Comparison of ENCODE assay signal across 8 cellular contexts in the genomic region with DNA sequence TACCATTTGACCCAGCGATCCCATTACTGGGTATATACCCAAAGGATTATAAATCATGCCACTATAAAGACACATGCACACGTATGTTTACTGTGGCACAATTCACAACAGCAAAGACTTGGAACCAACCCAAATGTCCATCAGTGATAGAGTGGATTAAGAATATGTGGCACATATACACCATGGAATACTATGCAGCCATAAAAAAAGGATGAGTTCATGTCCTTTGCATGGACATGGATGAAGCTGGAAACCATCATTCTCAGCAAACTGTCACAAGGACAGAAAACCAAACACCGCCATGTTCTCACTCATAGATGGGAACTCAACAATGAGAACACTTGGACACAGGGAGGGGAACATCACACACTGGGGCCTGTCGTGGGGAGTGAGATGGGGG. TPM values are rescaled to one million over a fixed set of nuclear protein-coding genes. Genes with fewer than 3 reads are reported as not detected.
DNase-seq lines count a peak whose midpoint lies in the region; FAIRE-seq and TF ChIP-seq lines count a peak whose summit lies in the region.
"Not testable (repeated sequence)": the region's sequence is repeated elsewhere in the genome, so short reads cannot be mapped to it uniquely, and the experiment has no call there.

No MANE protein-coding gene starts in this region.

- TF ChIP-seq EP300 in H1 (IDR thresholded peaks at IDR 0.05; ENCODE audit: borderline replicate concordance in 1 of 2, low read depth in 2 of 2, low read length in 2 of 2); suprapubic skin (IDR thresholded peaks at IDR 0.05): not testable (repeated sequence)

- not testable (repeated sequence) for H4K20me1 ChIP-seq in BLaER1 treated with 17β-estradiol and CSF1 and Interleukin-3, amounts not matched to agents 10 nM and 100 nM; H1 (replicated peaks in 1 of 2; ENCODE audit: control insufficient read depth in 1 of 2, insufficient read depth in 2 of 2, low read length in 2 of 2); keratinocyte (ENCODE audit: control insufficient read depth, extremely low read depth, insufficient read depth, low read length)

- H3K18ac ChIP-seq in H1 (ENCODE audit: extremely low read depth, low read length); neuronal stem cell (ENCODE audit: low read length): not testable (repeated sequence)

- not testable (repeated sequence) for H2AK5ac ChIP-seq in H1 (ENCODE audit: low read depth, low read length); neuronal stem cell (ENCODE audit: low read depth, low read length)

- H3K4me3 ChIP-seq in BLaER1 treated with 17β-estradiol and CSF1 and Interleukin-3, amounts not matched to agents 10 nM and 100 nM, result peak overlapping the region in 9 of 10 experiments; percentile 61 to 79 (median 70); a peak in 11 of 20 replicates
- H3K4me3 ChIP-seq in H1 (ENCODE audit: extremely low read depth in 1 of 4, insufficient read depth in 2 of 4, low read depth in 3 of 4, low read length in 4 of 4) (peak overlapping the region; percentile 67 to 98 (median 95); a peak in 7 of 8 replicates), neuronal stem cell (ENCODE audit: low read length in 2 of 2) (peak overlapping the region in 1 of 2 donors; percentile 83), suprapubic skin (peak overlapping the region; percentile 67)
- H3K4me3 ChIP-seq in keratinocyte (ENCODE audit: control insufficient read depth in 2 of 3, extremely low read depth in 1 of 3, insufficient read depth in 2 of 3, low read depth in 1 of 3, low read length in 3 of 3), result not testable (repeated sequence)

- not testable (repeated sequence) for H3K14ac ChIP-seq in H1 (ENCODE audit: insufficient read length); neuronal stem cell (ENCODE audit: low read length)

- not testable (repeated sequence) for TF ChIP-seq RAD21 in H1 (IDR thresholded peaks at IDR 0.05 in 1 of 2, conservative IDR thresholded peaks at IDR 0.05 in 1 of 2; ENCODE audit: low read depth in 2 of 2, low read length in 2 of 2)

- not testable (repeated sequence) for H3K27ac ChIP-seq in BLaER1 treated with 17β-estradiol and CSF1 and Interleukin-3, amounts not matched to agents 10 nM and 100 nM; H1 (ENCODE audit: low read depth, low read length); keratinocyte (ENCODE audit: control insufficient read depth, insufficient read depth, low read length); neuronal stem cell (replicated peaks; ENCODE audit: low read length); suprapubic skin

- not testable (repeated sequence) for TF ChIP-seq CTCF in HFFc6 (IDR thresholded peaks at IDR 0.05); H1 (IDR thresholded peaks at IDR 0.05; ENCODE audit: control extremely low read depth in 1 of 3, insufficient read depth in 1 of 3, low read depth in 1 of 3, low read length in 3 of 3); keratinocyte (optimal IDR thresholded peaks at IDR 0.05 in 1 of 3, IDR thresholded peaks at IDR 0.05 in 1 of 3, conservative IDR thresholded peaks at IDR 0.05 in 1 of 3; ENCODE audit: extremely low read depth in 1 of 3, insufficient read depth in 2 of 3, low read length in 3 of 3); suprapubic skin (IDR thresholded peaks at IDR 0.05)

- FAIRE-seq in H1 (lab: Jason Lieb, UNC); keratinocyte (lab: Jason Lieb, UNC): not testable (repeated sequence)

- H3K27ac Mint-ChIP-seq in HFFc6, result not testable (repeated sequence)
- peak overlapping the region; percentile 49 for H3K27ac Mint-ChIP-seq in T-helper 2 cell treated with Interferon-gamma antibody and Interleukin-4, amounts not matched to agents 5 μg/mL and 100 μg/mL, for 36 hours
- H3K27ac Mint-ChIP-seq in activated naive CD8-positive, alpha-beta T cell, result peak overlapping the region; percentile 85

- CTCF ChIA-PET in H1 (lab: Charles Lee; ENCODE audit: partially characterized antibody), result interaction anchor here (0.7 to 1.8 kb wide), 6 partner anchors 75 to 437 kb away, joined by 3 to 10 read pairs (median 5); no protein-coding TSS in a partner anchor

- not testable (repeated sequence) for H2BK12ac ChIP-seq in H1 (ENCODE audit: low read depth, low read length); neuronal stem cell (ENCODE audit: low read length)

- not testable (repeated sequence) for H3K23ac ChIP-seq in H1 (ENCODE audit: insufficient read length); neuronal stem cell (ENCODE audit: low read depth, low read length, poor library complexity)

- not testable (repeated sequence) for H2BK120ac ChIP-seq in H1 (replicated peaks; ENCODE audit: low read depth, low read length); neuronal stem cell (ENCODE audit: low read depth, low read length)

- not testable (repeated sequence) for H3K23me2 ChIP-seq in H1 (ENCODE audit: low read depth, low read length)

- H3K79me1 ChIP-seq in H1 (ENCODE audit: low read depth, low read length); neuronal stem cell (ENCODE audit: low read depth, low read length): not testable (repeated sequence)

- not testable (repeated sequence) for H2BK20ac ChIP-seq in H1 (ENCODE audit: low read length)

- 78% methylated on average over 4 of the region's 4 CpGs; no CpG with 5 or more reads in 1 of the 2 experiments for WGBS in H1 (ENCODE audit: extremely low coverage in 1 of 2, insufficient coverage in 1 of 2, insufficient read length in 1 of 2, insufficient replicate concordance in 2 of 2, low coverage in 1 of 2, low lambda C conversion rate in 2 of 2, missing lambda C conversion rate in 1 of 2), 2 experiments
- WGBS in neuronal stem cell (ENCODE audit: extremely low coverage in 2 of 2, insufficient read length in 2 of 2, insufficient replicate concordance in 1 of 2), 2 donors, result no CpG with 5 or more reads among the region's 4 CpGs
- WGBS in suprapubic skin, result 95% methylated on average over 4 of the region's 4 CpGs

- POLR2A ChIA-PET in H1 (lab: Charles Lee; ENCODE audit: partially characterized antibody), result interaction anchor here (1.6 kb wide), 1 partner anchor 77 kb away, joined by 4 read pairs; no protein-coding TSS in a partner anchor

- not testable (repeated sequence) for H3K27me3 ChIP-seq in BLaER1 treated with 17β-estradiol and CSF1 and Interleukin-3, amounts not matched to agents 10 nM and 100 nM; H1 (replicated peaks in 1 of 4; ENCODE audit: control insufficient read depth in 3 of 4, extremely low read depth in 1 of 4, insufficient read depth in 3 of 4, low read length in 3 of 4); keratinocyte (ENCODE audit: control insufficient read depth, extremely low read depth, insufficient read depth, low read length); neuronal stem cell (ENCODE audit: control insufficient read depth in 3 of 3, insufficient read depth in 3 of 3, low read depth in 1 of 3, low read length in 3 of 3); suprapubic skin

- not testable (repeated sequence) for H3K9ac ChIP-seq in BLaER1 treated with 17β-estradiol and CSF1 and Interleukin-3, amounts not matched to agents 10 nM and 100 nM; keratinocyte (ENCODE audit: control insufficient read depth, extremely low read depth, insufficient read depth, low read length); neuronal stem cell (ENCODE audit: low read depth, low read length, poor library complexity)
- H3K9ac ChIP-seq in H1 (replicated peaks in 1 of 4; ENCODE audit: extremely low read depth in 1 of 4, low read depth in 3 of 4, low read length in 3 of 4), result peak overlapping the region in 2 of 4 experiments; percentile 84 to 86; a peak in 3 of 7 replicates

- H3K4me3 Mint-ChIP-seq in HFFc6, result peak overlapping the region; percentile 88
- H3K4me3 Mint-ChIP-seq in T-helper 2 cell treated with Interferon-gamma antibody and Interleukin-4, amounts not matched to agents 5 μg/mL and 100 μg/mL, for 36 hours, result peak overlapping the region; percentile 88
- H3K4me3 Mint-ChIP-seq in activated naive CD8-positive, alpha-beta T cell, result peak overlapping the region; percentile 92

- not testable (repeated sequence) for H3K4ac ChIP-seq in H1 (replicated peaks; ENCODE audit: insufficient read length, low read depth, low read length); neuronal stem cell (ENCODE audit: low read length)

- not testable (repeated sequence) for H3K9me1 ChIP-seq in keratinocyte (ENCODE audit: control insufficient read depth, extremely low read depth, insufficient read depth, low read length)

- H3K27me3 Mint-ChIP-seq in HFFc6 (ENCODE audit: insufficient read depth); T-helper 2 cell treated with Interferon-gamma antibody and Interleukin-4, amounts not matched to agents 5 μg/mL and 100 μg/mL, for 36 hours (ENCODE audit: low read depth); activated naive CD8-positive, alpha-beta T cell: not testable (repeated sequence)

- not testable (repeated sequence) for H3K36me3 Mint-ChIP-seq in HFFc6 (ENCODE audit: low read depth); activated naive CD8-positive, alpha-beta T cell
- peaks cover 12% of the 10 kb centered on the region for H3K36me3 Mint-ChIP-seq in T-helper 2 cell treated with Interferon-gamma antibody and Interleukin-4, amounts not matched to agents 5 μg/mL and 100 μg/mL, for 36 hours (ENCODE audit: low read depth)

- H3K4me2 ChIP-seq in BLaER1 treated with 17β-estradiol and CSF1 and Interleukin-3, amounts not matched to agents 10 nM and 100 nM, result peak overlapping the region in 10 of 11 experiments; percentile 76 to 92 (median 84); a peak in 19 of 22 replicates
- H3K4me2 ChIP-seq in H1 (ENCODE audit: insufficient read depth in 1 of 2, low read depth in 2 of 2, low read length in 2 of 2) (peak overlapping the region; percentile 87 to 96), keratinocyte (ENCODE audit: control insufficient read depth, extremely low read depth, insufficient read depth, low read depth, low read length) (peak overlapping the region; percentile 93)
- H3K4me2 ChIP-seq in neuronal stem cell (ENCODE audit: insufficient read depth, low read length, poor library complexity, severe bottlenecking), result not testable (repeated sequence)

- H3K4me1 ChIP-seq in BLaER1 treated with 17β-estradiol and CSF1 and Interleukin-3, amounts not matched to agents 10 nM and 100 nM; H1 (replicated peaks in 1 of 4; ENCODE audit: control insufficient read depth in 3 of 4, insufficient read depth in 4 of 4, low read length in 3 of 4); keratinocyte (ENCODE audit: control insufficient read depth, extremely low read depth, insufficient read depth, low read length); neuronal stem cell (ENCODE audit: control insufficient read depth in 2 of 2, insufficient read depth in 1 of 2, low read depth in 1 of 2, low read length in 2 of 2): not testable (repeated sequence)
- peaks cover 12% of the 10 kb centered on the region for H3K4me1 ChIP-seq in suprapubic skin

- not testable (repeated sequence) for H3K9me3 Mint-ChIP-seq in HFFc6; T-helper 2 cell treated with Interferon-gamma antibody and Interleukin-4, amounts not matched to agents 5 μg/mL and 100 μg/mL, for 36 hours; activated naive CD8-positive, alpha-beta T cell (ENCODE audit: low read depth)

- H2BK15ac ChIP-seq in H1 (ENCODE audit: low read length); neuronal stem cell (ENCODE audit: low read length): not testable (repeated sequence)

- H3K56ac ChIP-seq in H1 (replicated peaks; ENCODE audit: insufficient read length, low read depth, low read length), result not testable (repeated sequence)

- not testable (repeated sequence) for H4K5ac ChIP-seq in H1 (ENCODE audit: insufficient read length, low read depth, low read length)

- DNase-seq in HFFc6; T-helper 2 cell treated with Interferon-gamma antibody and Interleukin-4, amounts not matched to agents 5 μg/mL and 100 μg/mL, for 36 hours (ENCODE audit: low spot score); H1 (ENCODE audit: low read depth in 1 of 2, low spot score in 2 of 2); keratinocyte (ENCODE audit: low read depth, low spot score); neuronal stem cell (ENCODE audit: low spot score); suprapubic skin (ENCODE audit: low spot score in 2 of 2): not testable (repeated sequence)

- peaks cover 0 to 15% (median 6%) of the 10 kb centered on the region in 11 experiments; a peak in 11 of 22 replicates for H3K9me3 ChIP-seq in BLaER1 treated with 17β-estradiol and CSF1 and Interleukin-3, amounts not matched to agents 10 nM and 100 nM (replicated peaks in 1 of 11)
- H3K9me3 ChIP-seq in H1 (ENCODE audit: insufficient read depth in 2 of 2, low read depth in 1 of 2, low read length in 1 of 2); keratinocyte (ENCODE audit: control insufficient read depth, low read depth, low read length); neuronal stem cell (replicated peaks in 1 of 2; ENCODE audit: control insufficient read depth in 2 of 2, insufficient read depth in 1 of 2, low read depth in 1 of 2, low read length in 2 of 2); suprapubic skin: not testable (repeated sequence)

- not testable (repeated sequence) for TF ChIP-seq POLR2A in H1 (IDR thresholded peaks at IDR 0.05; ENCODE audit: control extremely low read depth in 1 of 2, low read depth in 2 of 2, low read length in 2 of 2); suprapubic skin (IDR thresholded peaks at IDR 0.05)

- H4K91ac ChIP-seq in H1 (replicated peaks; ENCODE audit: insufficient read length, low read length); neuronal stem cell (ENCODE audit: low read depth, low read length, poor library complexity): not testable (repeated sequence)

- H2BK5ac ChIP-seq in H1 (ENCODE audit: low read depth, low read length); neuronal stem cell (ENCODE audit: low read length): not testable (repeated sequence)

- peaks cover 0 to 47% of the 10 kb centered on the region in 2 experiments; a peak in 2 of 4 replicates for H3K79me2 ChIP-seq in H1 (ENCODE audit: control insufficient read depth in 1 of 2, insufficient read depth in 2 of 2, low read length in 2 of 2)
- H3K79me2 ChIP-seq in keratinocyte (ENCODE audit: control insufficient read depth, insufficient read depth, low read length), result not testable (repeated sequence)

- dilution Hi-C loops in keratinocyte (cut with MboI; ENCODE audit: extremely low pct_ligation_motif_present, low sequenced_read_pairs), result not testable (repeated sequence)

- peaks cover 16% of the 10 kb centered on the region for H3K4me1 Mint-ChIP-seq in HFFc6 (ENCODE audit: low read depth)
- H3K4me1 Mint-ChIP-seq in T-helper 2 cell treated with Interferon-gamma antibody and Interleukin-4, amounts not matched to agents 5 μg/mL and 100 μg/mL, for 36 hours (ENCODE audit: low read depth), result peaks cover 27% of the 10 kb centered on the region
- peaks cover 46% of the 10 kb centered on the region for H3K4me1 Mint-ChIP-seq in activated naive CD8-positive, alpha-beta T cell (ENCODE audit: low read depth)

- not testable (repeated sequence) for H2AFZ ChIP-seq in H1 (ENCODE audit: low read length); keratinocyte (ENCODE audit: control insufficient read depth, low read length)
- peak overlapping the region; percentile 98 for H2AFZ ChIP-seq in neuronal stem cell (ENCODE audit: low read length)

- H3K36me3 ChIP-seq in BLaER1 treated with 17β-estradiol and CSF1 and Interleukin-3, amounts not matched to agents 10 nM and 100 nM; H1 (ENCODE audit: control insufficient read depth in 2 of 4, insufficient read depth in 4 of 4, low read length in 3 of 4); keratinocyte (ENCODE audit: control insufficient read depth in 2 of 2, extremely low read depth in 1 of 2, insufficient read depth in 2 of 2, low read length in 2 of 2); neuronal stem cell (replicated peaks in 1 of 2; ENCODE audit: control insufficient read depth in 2 of 2, insufficient read depth in 2 of 2, low read length in 2 of 2); suprapubic skin: not testable (repeated sequence)

- H4K8ac ChIP-seq in H1 (ENCODE audit: extremely low read depth, insufficient read depth, low read length); neuronal stem cell (ENCODE audit: low read depth, low read length): not testable (repeated sequence)

RNA-seq across cellular contexts. Expression of a gene that starts 1.3 kb away (rescaled TPM):
- 1 to 10 TPM; 3.9 to 4.8 (median 4.3) TPM for total RNA-seq in HFFc6 (2021; fragmentation: NEBNext Ultra II Directional; extraction: Animal tissue kit (Norgen Biotek cat#: 25700))
- 16.0 and 17.8 TPM in 2 replicates for total RNA-seq in H1 (2021; fragmentation: NEBNext Ultra II Directional; extraction: Animal tissue kit (Norgen Biotek cat#: 25700))
- polyA plus RNA-seq in H1 (2011; rRNA removed) (2.2 and 2.8 TPM in 2 replicates), keratinocyte (2.1 to 3.0 TPM (median 2.9 TPM) in 3 replicates)
- 5.1 TPM for polyA plus RNA-seq in H1 (2011; cell fraction: cytosol; rRNA removed)
- polyA plus RNA-seq in H1 (2011; cell fraction: nucleus; rRNA removed), result 4.6 TPM
- polyA plus RNA-seq in H1 (2012, experiment 1 of 2), result 7.5 to 8.7 TPM (median 8.2 TPM) in 4 replicates
- polyA plus RNA-seq in H1 (2012, experiment 2 of 2), result 1.2 TPM
- polyA plus RNA-seq in H1 (2013, experiment 1 of 2), result 6.8 TPM
- polyA plus RNA-seq in H1 (2013, experiment 2 of 2), result 7.5 TPM
- polyA minus RNA-seq in H1 (2011; rRNA and poly(A)+ RNA removed), result 11.8 and 13.7 TPM in 2 replicates
- polyA minus RNA-seq in H1 (2011; cell fraction: cytosol; rRNA and poly(A)+ RNA removed), result 12.1 TPM
- polyA minus RNA-seq in H1 (2011; cell fraction: nucleus; rRNA and poly(A)+ RNA removed), result 25.5 TPM
- polyA plus RNA-seq in keratinocyte (2011; ENCODE audit: low read depth), result 1.3 TPM
- 1.3 and 1.7 TPM in 2 replicates for polyA plus RNA-seq in keratinocyte (2011; cell fraction: cytosol; rRNA removed)
- 2.5 and 3.2 TPM in 2 replicates for polyA plus RNA-seq in keratinocyte (2011; cell fraction: nucleus; rRNA removed)
- 1.8 and 2.8 TPM in 2 replicates for polyA plus RNA-seq in keratinocyte (2012; ENCODE audit: low replicate concordance)
- polyA minus RNA-seq in keratinocyte, result 2.0 to 8.8 TPM (median 2.6 TPM) in 3 replicates
- polyA minus RNA-seq in keratinocyte (2011; cell fraction: cytosol; rRNA and poly(A)+ RNA removed), result 1.3 TPM
- 2.6 and 7.8 TPM in 2 replicates for polyA minus RNA-seq in keratinocyte (2011; cell fraction: nucleus; rRNA and poly(A)+ RNA removed)
- polyA plus RNA-seq in neuronal stem cell (2013, experiment 1 of 2), result 8.6 TPM
- polyA plus RNA-seq in neuronal stem cell (2013, experiment 2 of 2), result 9.3 TPM
- 10 to 100 TPM; 15.3 to 26.6 (median 17.7) TPM for total RNA-seq in suprapubic skin

RNA-seq across cellular contexts. Expression of a gene that starts 55.8 kb away (rescaled TPM):
- 10 to 100 TPM; 28.3 to 44.5 (median 34.1) TPM for total RNA-seq in HFFc6 (2021; fragmentation: NEBNext Ultra II Directional; extraction: Animal tissue kit (Norgen Biotek cat#: 25700))
- 28.1 and 33.8 TPM in 2 replicates for total RNA-seq in H1 (2021; fragmentation: NEBNext Ultra II Directional; extraction: Animal tissue kit (Norgen Biotek cat#: 25700))
- 7.0 and 8.0 TPM in 2 replicates for polyA plus RNA-seq in H1 (2011; rRNA removed)
- polyA plus RNA-seq in H1 (2011; cell fraction: cytosol; rRNA removed), result 14.8 TPM
- polyA plus RNA-seq in H1 (2011; cell fraction: nucleus; rRNA removed), result 19.8 TPM
- polyA plus RNA-seq in H1 (2012, experiment 1 of 2), result 16.3 to 23.9 TPM (median 19.7 TPM) in 4 replicates
- polyA plus RNA-seq in H1 (2012, experiment 2 of 2), result 2.0 TPM
- polyA plus RNA-seq in H1 (2013, experiment 1 of 2), result 18.4 TPM
- 16.5 TPM for polyA plus RNA-seq in H1 (2013, experiment 2 of 2)
- 15.4 and 26.0 TPM in 2 replicates for polyA minus RNA-seq in H1 (2011; rRNA and poly(A)+ RNA removed)
- 18.4 TPM for polyA minus RNA-seq in H1 (2011; cell fraction: cytosol; rRNA and poly(A)+ RNA removed)
- 16.3 TPM for polyA minus RNA-seq in H1 (2011; cell fraction: nucleus; rRNA and poly(A)+ RNA removed)
- 18.3 to 32.7 TPM (median 22.3 TPM) in 3 replicates for polyA plus RNA-seq in keratinocyte
- polyA plus RNA-seq in keratinocyte (2011; ENCODE audit: low read depth), result 77.7 TPM
- polyA plus RNA-seq in keratinocyte (2011; cell fraction: cytosol; rRNA removed), result 17.8 and 26.1 TPM in 2 replicates
- polyA plus RNA-seq in keratinocyte (2011; cell fraction: nucleus; rRNA removed), result 40.0 and 59.2 TPM in 2 replicates
- polyA plus RNA-seq in keratinocyte (2012; ENCODE audit: low replicate concordance), result 15.7 and 18.4 TPM in 2 replicates
- 7.2 to 48.3 TPM (median 15.2 TPM) in 3 replicates for polyA minus RNA-seq in keratinocyte
- 14.8 TPM for polyA minus RNA-seq in keratinocyte (2011; cell fraction: cytosol; rRNA and poly(A)+ RNA removed)
- polyA minus RNA-seq in keratinocyte (2011; cell fraction: nucleus; rRNA and poly(A)+ RNA removed), result 20.8 and 36.3 TPM in 2 replicates
- 11.0 TPM for polyA plus RNA-seq in neuronal stem cell (2013, experiment 1 of 2)
- 10.9 TPM for polyA plus RNA-seq in neuronal stem cell (2013, experiment 2 of 2)
- total RNA-seq in suprapubic skin, result 10 to 100 TPM; 25.2 to 55.5 (median 31.9) TPM
